Comparison of ENCODE assay signal across 14 cellular contexts in genomic region chr2:86027913-86028762, GRCh38.
DNase-seq lines count a peak whose midpoint lies in the region; ATAC-seq, FAIRE-seq and TF ChIP-seq lines count a peak whose summit lies in the region.
"Had no signal": no experiment of that assay in that cellular context is flagged by ENCODE, and none has a peak within 500 bp of the region (broad histone marks: within the 10 kb centered on the region; RNA-seq: fewer than 3 reads in every experiment).

No MANE protein-coding gene starts in this region.

- no peak overlapping the region for H3K27ac ChIP-seq in aorta (ENCODE audit: low read depth in 1 of 2, low read length in 2 of 2)
- H3K27ac ChIP-seq in breast epithelium, result peak overlapping the region in 1 of 2 donors; percentile 33
- H3K27ac ChIP-seq: parathyroid adenoma, VCaP had no signal

- H3K27ac Mint-ChIP-seq in activated naive CD8-positive, alpha-beta T cell treated with anti-CD3 and anti-CD28 coated beads, Interleukin-2, amount 10 ng/mL, durations not matched to agents 7 days and 5 days, result peak overlapping the region; percentile 64
- no peak overlapping the region for H3K27ac Mint-ChIP-seq in activated naive CD8-positive, alpha-beta T cell treated with anti-CD3 and anti-CD28 coated beads, Interleukin-2, amount 50 U/mL, for 24 hours
- peak overlapping the region; percentile 43 for H3K27ac Mint-ChIP-seq in neural crest cell (ENCODE audit: unreplicated experiment)
- H3K27ac Mint-ChIP-seq: activated T-helper 17 cell treated with anti-CD3 and anti-CD28 coated beads, Interleukin-2, amount 50 U/mL, for 72 hours; stimulated activated naive CD8-positive, alpha-beta T cell treated with anti-CD3 and anti-CD28 coated beads, Interleukin-15, Interleukin-2, amounts not matched to agents 100 ng/mL and 50 ng/mL, for 24 hours had no signal

- no peaks in the 10 kb centered on the region for H3K9me3 ChIP-seq in aorta (ENCODE audit: control insufficient read depth, low read length)
- H3K9me3 ChIP-seq in breast epithelium, result no peaks in the 10 kb centered on the region

- no peak overlapping the region for H3K4me3 Mint-ChIP-seq in activated naive CD8-positive, alpha-beta T cell treated with anti-CD3 and anti-CD28 coated beads, Interleukin-2, amount 10 ng/mL, durations not matched to agents 7 days and 5 days
- H3K4me3 Mint-ChIP-seq in activated naive CD8-positive, alpha-beta T cell treated with anti-CD3 and anti-CD28 coated beads, Interleukin-2, amount 50 U/mL, for 24 hours, result no peak overlapping the region
- no peak overlapping the region for H3K4me3 Mint-ChIP-seq in neural crest cell
- H3K4me3 Mint-ChIP-seq: activated T-helper 17 cell treated with anti-CD3 and anti-CD28 coated beads, Interleukin-2, amount 50 U/mL, for 72 hours; stimulated activated naive CD8-positive, alpha-beta T cell treated with anti-CD3 and anti-CD28 coated beads, Interleukin-15, Interleukin-2, amounts not matched to agents 100 ng/mL and 50 ng/mL, for 24 hours had no signal

- TF ChIP-seq CTCF in neural crest cell (conservative IDR thresholded peaks at IDR 0.05) (no peak), breast epithelium (IDR thresholded peaks at IDR 0.05) (no peak)

- POLR2A ChIA-PET in activated naive CD8-positive, alpha-beta T cell treated with anti-CD3 and anti-CD28 coated beads, Interleukin-2, amount 10 ng/mL, durations not matched to agents 7 days and 5 days (lab: Charles Lee), result no interaction called here

- H3K4me1 ChIP-seq in aorta (ENCODE audit: control insufficient read depth in 1 of 2, insufficient read depth in 2 of 2, low read length in 2 of 2) (no peaks in the 10 kb centered on the region), breast epithelium (no peaks in the 10 kb centered on the region)
- H3K4me1 ChIP-seq: parathyroid adenoma had no signal

- WGBS in aorta, 2 donors, result 86 to 90% methylated on average over 32 to 33 of the region's 33 CpGs

- peaks cover 8% of the 10 kb centered on the region for H3K4me1 Mint-ChIP-seq in activated naive CD8-positive, alpha-beta T cell treated with anti-CD3 and anti-CD28 coated beads, Interleukin-2, amount 10 ng/mL, durations not matched to agents 7 days and 5 days
- peaks cover 4% of the 10 kb centered on the region for H3K4me1 Mint-ChIP-seq in activated naive CD8-positive, alpha-beta T cell treated with anti-CD3 and anti-CD28 coated beads, Interleukin-2, amount 50 U/mL, for 24 hours
- no peaks in the 10 kb centered on the region for H3K4me1 Mint-ChIP-seq in neural crest cell
- H3K4me1 Mint-ChIP-seq: activated T-helper 17 cell treated with anti-CD3 and anti-CD28 coated beads, Interleukin-2, amount 50 U/mL, for 72 hours had no signal

- TF ChIP-seq POLR2A in breast epithelium (IDR thresholded peaks at IDR 0.05) (no peak), GM12892 (IDR thresholded peaks at IDR 0.05; ENCODE audit: low read depth, low read length) (no peak)

- peaks cover 35% of the 10 kb centered on the region for H3K36me3 Mint-ChIP-seq in activated naive CD8-positive, alpha-beta T cell treated with anti-CD3 and anti-CD28 coated beads, Interleukin-2, amount 10 ng/mL, durations not matched to agents 7 days and 5 days
- H3K36me3 Mint-ChIP-seq in activated naive CD8-positive, alpha-beta T cell treated with anti-CD3 and anti-CD28 coated beads, Interleukin-2, amount 50 U/mL, for 24 hours (ENCODE audit: low read depth), result peaks cover 56% of the 10 kb centered on the region
- H3K36me3 Mint-ChIP-seq in neural crest cell (ENCODE audit: low read depth), result peaks cover 20% of the 10 kb centered on the region

- peaks cover 7 to 14% of the 10 kb centered on the region in 2 donors for H3K36me3 ChIP-seq in aorta (ENCODE audit: control insufficient read depth in 1 of 2, insufficient read depth in 2 of 2, low read length in 1 of 2)
- H3K36me3 ChIP-seq in breast epithelium, result no peaks in the 10 kb centered on the region

- DNase-seq in activated naive CD8-positive, alpha-beta T cell treated with anti-CD3 and anti-CD28 coated beads, Interleukin-2, amount 10 ng/mL, durations not matched to agents 7 days and 5 days, result no peak
- no peak for DNase-seq in activated naive CD8-positive, alpha-beta T cell treated with anti-CD3 and anti-CD28 coated beads, Interleukin-2, amount 50 U/mL, for 24 hours
- DNase-seq in cardiac septum (ENCODE audit: low spot score) (peak; percentile 73), neural crest cell (ENCODE audit: low read depth, low spot score) (no peak), aorta (peak; percentile 43 to 45), SIG-M5 treated with dmso at 0.1 percent for 504 hours (lab: John Stamatoyannopoulos, UW; ENCODE audit: unreplicated experiment) (no peak), breast epithelium (ENCODE audit: low spot score in 2 of 2) (no peak), GM12892 (ENCODE audit: insufficient read length) (no peak)
- DNase-seq: EL, KG1 had no signal

- H3K4me3 ChIP-seq in aorta (ENCODE audit: low read length in 2 of 2) (no peak overlapping the region), breast epithelium (no peak overlapping the region)

- H3K27me3 Mint-ChIP-seq in activated naive CD8-positive, alpha-beta T cell treated with anti-CD3 and anti-CD28 coated beads, Interleukin-2, amount 10 ng/mL, durations not matched to agents 7 days and 5 days, result no peaks in the 10 kb centered on the region
- H3K27me3 Mint-ChIP-seq in activated naive CD8-positive, alpha-beta T cell treated with anti-CD3 and anti-CD28 coated beads, Interleukin-2, amount 50 U/mL, for 24 hours, result no peaks in the 10 kb centered on the region
- H3K27me3 Mint-ChIP-seq in neural crest cell (ENCODE audit: low read depth), result no peaks in the 10 kb centered on the region
- H3K27me3 Mint-ChIP-seq: activated T-helper 17 cell treated with anti-CD3 and anti-CD28 coated beads, Interleukin-2, amount 50 U/mL, for 72 hours; stimulated activated naive CD8-positive, alpha-beta T cell treated with anti-CD3 and anti-CD28 coated beads, Interleukin-15, Interleukin-2, amounts not matched to agents 100 ng/mL and 50 ng/mL, for 24 hours had no signal

- H3K9me3 Mint-ChIP-seq in activated naive CD8-positive, alpha-beta T cell treated with anti-CD3 and anti-CD28 coated beads, Interleukin-2, amount 10 ng/mL, durations not matched to agents 7 days and 5 days, result no peaks in the 10 kb centered on the region
- H3K9me3 Mint-ChIP-seq in activated naive CD8-positive, alpha-beta T cell treated with anti-CD3 and anti-CD28 coated beads, Interleukin-2, amount 50 U/mL, for 24 hours, result no peaks in the 10 kb centered on the region
- no peaks in the 10 kb centered on the region for H3K9me3 Mint-ChIP-seq in neural crest cell
- H3K9me3 Mint-ChIP-seq: activated T-helper 17 cell treated with anti-CD3 and anti-CD28 coated beads, Interleukin-2, amount 50 U/mL, for 72 hours; stimulated activated naive CD8-positive, alpha-beta T cell treated with anti-CD3 and anti-CD28 coated beads, Interleukin-15, Interleukin-2, amounts not matched to agents 100 ng/mL and 50 ng/mL, for 24 hours had no signal

- H3K27me3 ChIP-seq in aorta (ENCODE audit: control insufficient read depth in 1 of 2, insufficient read depth in 2 of 2, low read length in 1 of 2) (no peaks in the 10 kb centered on the region), breast epithelium (no peaks in the 10 kb centered on the region)

- intact Hi-C loops in cardiac septum (cut with DNase I) (loop anchor here (2.0 to 10.0 kb wide), 2 partner anchors 47 to 141 kb away; no protein-coding TSS in a partner anchor), aorta (cut with DNase I) (no loop called here), breast epithelium (cut with DNase I; ENCODE audit: low total_unique reads) (no loop called here)

- no peak for ATAC-seq in activated naive CD8-positive, alpha-beta T cell treated with anti-CD3 and anti-CD28 coated beads, Interleukin-2, amount 10 ng/mL, durations not matched to agents 7 days and 5 days (ENCODE audit: low read depth)
- no peak for ATAC-seq in activated naive CD8-positive, alpha-beta T cell treated with anti-CD3 and anti-CD28 coated beads, Interleukin-2, amount 50 U/mL, for 24 hours
- ATAC-seq in aorta (ENCODE audit: low FRiP score), result no peak
- ATAC-seq: activated T-helper 17 cell treated with anti-CD3 and anti-CD28 coated beads, Interleukin-2, amount 50 U/mL, for 72 hours had no signal

- FAIRE-seq in GM12892 (lab: Jason Lieb, UNC), result no peak

Comparison
In these comparisons a context has a peak if more than half of its experiments do, and no peak if none do; other contexts are left out.
1. DNase-seq: peak in cardiac septum (single experiment) and aorta (2 of 2); none in activated naive CD8-positive, alpha-beta T cell treated with anti-CD3 and anti-CD28 coated beads, Interleukin-2, amount 10 ng/mL, durations not matched to agents 7 days and 5 days (single experiment), activated naive CD8-positive, alpha-beta T cell treated with anti-CD3 and anti-CD28 coated beads, Interleukin-2, amount 50 U/mL, for 24 hours (single experiment), neural crest cell (single experiment), SIG-M5 treated with dmso at 0.1 percent for 504 hours (single experiment), breast epithelium (0 of 2) and GM12892 (single experiment).